9 cellular contexts compared by ENCODE assay signal in the genomic region with DNA sequence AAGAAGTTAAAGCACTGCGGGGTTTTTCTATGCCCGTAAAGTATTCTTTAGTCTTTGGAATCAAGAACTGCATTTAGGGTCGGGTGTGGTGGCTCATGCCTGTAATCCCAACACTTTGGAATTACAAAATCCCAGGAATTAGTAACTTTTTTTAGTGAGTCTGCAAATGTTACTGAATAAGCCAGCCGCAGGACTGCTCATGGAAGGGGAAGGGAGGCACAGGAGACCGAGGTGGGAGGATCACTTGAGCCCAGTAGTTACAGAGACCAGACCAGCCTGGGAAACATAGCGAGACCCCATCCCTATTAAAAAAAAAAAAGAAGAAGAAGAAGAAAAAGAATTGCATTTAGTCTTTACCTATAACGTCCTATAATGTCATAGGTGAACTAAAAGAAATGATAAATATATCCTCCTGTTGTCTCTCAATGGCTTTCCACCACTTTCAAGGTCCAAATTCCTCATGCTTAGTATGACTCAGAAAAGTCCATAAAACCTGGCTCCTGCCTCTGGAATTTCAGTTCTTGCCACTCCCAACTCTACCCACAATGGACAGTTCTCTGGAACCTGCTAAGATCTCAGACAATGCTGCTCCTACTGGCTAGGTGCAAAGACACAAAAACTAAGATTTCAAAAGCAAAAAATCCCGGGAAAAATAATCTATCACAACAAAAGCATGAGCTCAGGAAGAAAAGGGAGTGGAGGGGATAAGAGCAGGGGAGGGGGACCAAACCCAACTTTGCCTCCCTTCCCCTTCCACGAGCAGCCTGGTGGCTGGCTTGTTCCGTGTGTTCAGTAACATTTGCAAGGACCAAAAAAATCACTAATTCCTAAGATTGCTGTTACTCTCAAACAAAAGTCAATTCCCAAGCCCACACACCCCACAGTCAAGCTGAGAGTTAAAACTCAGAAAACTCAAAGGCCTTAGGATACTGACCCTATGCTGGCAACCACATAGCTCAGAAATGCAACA. TPM values are rescaled to one million over a fixed set of nuclear protein-coding genes. Genes with fewer than 3 reads are reported as not detected.
DNase-seq lines count a peak whose midpoint lies in the region; ATAC-seq and TF ChIP-seq lines count a peak whose summit lies in the region.
"Had no signal": no experiment of that assay in that cellular context is flagged by ENCODE, and none has a peak within 500 bp of the region (broad histone marks: within the 10 kb centered on the region; RNA-seq: fewer than 3 reads in every experiment).

No MANE protein-coding gene starts in this region.

- peak overlapping the region; percentile 1 to 71 (median 56); a peak in 4 of 7 replicates for H3K27ac Mint-ChIP-seq in H9

- no peaks in the 10 kb centered on the region for H3K27me3 Mint-ChIP-seq in H9 (ENCODE audit: low read depth)

- H3K36me3 ChIP-seq in skeletal muscle satellite cell (ENCODE audit: insufficient read depth, low read length) (no peaks in the 10 kb centered on the region), WERI-Rb-1 (no peaks in the 10 kb centered on the region)

- no peaks in the 10 kb centered on the region for H3K23me2 ChIP-seq in H9 (ENCODE audit: insufficient read length, low read depth, low read length, poor library complexity, severe bottlenecking)

- no peak overlapping the region for H2BK20ac ChIP-seq in H9 (ENCODE audit: low read depth, low read length, poor library complexity, severe bottlenecking)

- H3T11ph ChIP-seq in H9 (ENCODE audit: low read length), result no peak overlapping the region

- no peak overlapping the region for H2BK120ac ChIP-seq in H9 (ENCODE audit: low read depth, low read length, poor library complexity, severe bottlenecking)

- no peak overlapping the region for H4K8ac ChIP-seq in H9 (replicated peaks; ENCODE audit: insufficient read length, low read depth, low read length)

- no peak overlapping the region for H2BK12ac ChIP-seq in H9 (ENCODE audit: insufficient read length, low read depth, low read length)

- peaks cover 52% of the 10 kb centered on the region; the same call in 1 of the 2 replicates for H3K79me2 ChIP-seq in H9 (ENCODE audit: insufficient read depth, low read length)

- H3K9me3 Mint-ChIP-seq in H9, result no peaks in the 10 kb centered on the region; a peak in 1 of 5 replicates

- H3K4me3 ChIP-seq in skeletal muscle satellite cell (ENCODE audit: low read length) (no peak overlapping the region), WERI-Rb-1 (ENCODE audit: low read depth, low read length) (no peak overlapping the region)

- H4K91ac ChIP-seq in H9 (ENCODE audit: insufficient read length, low read depth, low read length), result no peak overlapping the region

- H3K36me3 Mint-ChIP-seq in H9 (ENCODE audit: insufficient read depth in 1 of 3, low read depth in 3 of 3), result peaks cover 0 to 4% (median 0%) of the 10 kb centered on the region in 3 experiments; a peak in 1 of 7 replicates

- TF ChIP-seq CTCF in H9 (conservative IDR thresholded peaks at IDR 0.05) (no peak), WERI-Rb-1 (IDR thresholded peaks at IDR 0.05; ENCODE audit: low read depth, low read length) (no peak)

- no peak overlapping the region for H3K27ac ChIP-seq in H9 (ENCODE audit: insufficient read length, low read depth, low read length)
- no peak overlapping the region for H3K27ac ChIP-seq in WERI-Rb-1

- in situ Hi-C loops in SK-MEL-5 (cut with HindIII; ENCODE audit: low pct_unique_long_range_greater_than_20kb, low sequenced_read_pairs), result no loop called here

- no peak overlapping the region for H3K18ac ChIP-seq in H9 (ENCODE audit: insufficient read length, low read depth, low read length)

- H2BK5ac ChIP-seq in H9 (ENCODE audit: insufficient read length, low read length), result no peak overlapping the region

- peaks cover 63 to 72% of the 10 kb centered on the region in 2 experiments for H3K4me1 Mint-ChIP-seq in H9

- H3K23ac ChIP-seq in H9 (ENCODE audit: insufficient read length, low read depth, low read length), result no peak overlapping the region

- H4K5ac ChIP-seq in H9 (ENCODE audit: insufficient read length, low read depth, low read length), result no peak overlapping the region

- no peak overlapping the region for H2AFZ ChIP-seq in H9 (ENCODE audit: low read length)

- H3K79me1 ChIP-seq in H9 (ENCODE audit: insufficient read depth, low read depth, low read length, poor library complexity, severe bottlenecking), result no peaks in the 10 kb centered on the region

- no peaks in the 10 kb centered on the region for H4K20me1 ChIP-seq in H9 (ENCODE audit: control insufficient read depth, insufficient read depth, insufficient read length)

- no peak overlapping the region for H2AK5ac ChIP-seq in H9 (ENCODE audit: insufficient read length, low read length)

- H3K4me2 ChIP-seq in H9 (ENCODE audit: insufficient read depth, insufficient read length, low read length), result no peak overlapping the region
- H3K4me2 ChIP-seq in skeletal muscle satellite cell (ENCODE audit: low read length), result peak overlapping the region; percentile 52

- DNase-seq in H9, result no peak
- peak; percentile 20 for DNase-seq in SK-MEL-5 (ENCODE audit: low read depth, low spot score)
- DNase-seq in hepatic stellate cell (ENCODE audit: low spot score), result peak; percentile 19
- DNase-seq in DMS153 (lab: John Stamatoyannopoulos, UW), result no peak
- DNase-seq in WERI-Rb-1, result no peak
- no peak for DNase-seq in C1 segment of cervical spinal cord (lab: John Stamatoyannopoulos, UW)
- DNase-seq: substantia nigra had no signal

- H3K14ac ChIP-seq in H9 (ENCODE audit: insufficient read depth, low read length), result no peak overlapping the region

- H3K9me3 ChIP-seq in H9 (ENCODE audit: control insufficient read depth, low read depth, low read length) (no peaks in the 10 kb centered on the region), skeletal muscle satellite cell (replicated peaks; ENCODE audit: low read length) (no peaks in the 10 kb centered on the region), WERI-Rb-1 (ENCODE audit: severe bottlenecking) (no peaks in the 10 kb centered on the region)

- no CpG with 5 or more reads among the region's 10 CpGs for WGBS in H9 (ENCODE audit: extremely low coverage, insufficient read length, low lambda C conversion rate)

- H3K4me3 Mint-ChIP-seq in H9, result no peak overlapping the region; a peak in 1 of 5 replicates

- peaks cover 12% of the 10 kb centered on the region; the same call in 1 of the 2 replicates for H3K4me1 ChIP-seq in H9 (ENCODE audit: insufficient read depth, low read length)
- H3K4me1 ChIP-seq in skeletal muscle satellite cell (ENCODE audit: control insufficient read depth, insufficient read depth, low read length), result peaks cover 66% of the 10 kb centered on the region

- no peaks in the 10 kb centered on the region for H3K27me3 ChIP-seq in H9 (ENCODE audit: insufficient read depth, low read length)
- no peaks in the 10 kb centered on the region for H3K27me3 ChIP-seq in skeletal muscle satellite cell (ENCODE audit: control insufficient read depth, insufficient read depth, low read length)
- no peaks in the 10 kb centered on the region for H3K27me3 ChIP-seq in WERI-Rb-1 (ENCODE audit: insufficient read depth, low read depth, severe bottlenecking)

- no peak overlapping the region for H2BK15ac ChIP-seq in H9 (ENCODE audit: low read depth, low read length)

- H3K56ac ChIP-seq in H9 (ENCODE audit: insufficient read length, low read depth, low read length), result no peak overlapping the region

- no peak overlapping the region for H3K4ac ChIP-seq in H9 (ENCODE audit: low read depth, low read length)

- H3K9ac ChIP-seq in H9 (ENCODE audit: extremely low read depth, insufficient read length, low read length) (no peak overlapping the region), skeletal muscle satellite cell (ENCODE audit: low read depth, low read length) (no peak overlapping the region)

- no peak for ATAC-seq in GM21381 (IDR thresholded peaks at IDR 0.05; ENCODE audit: unreplicated experiment)

RNA-seq across cellular contexts. Expression of a gene that starts 39.0 kb away (rescaled TPM):
- total RNA-seq in H9 (2021), result 75.9 and 77.0 TPM in 2 replicates
- total RNA-seq in SK-MEL-5 (2014; rRNA removed; shearing (Covaris generic)), result 44.9 and 46.7 TPM in 2 replicates
- polyA plus RNA-seq in SK-MEL-5 (2015; cell fraction: cytosol; rRNA removed), result 59.3 and 73.2 TPM in 2 replicates
- polyA plus RNA-seq in SK-MEL-5 (2015; cell fraction: nucleus; rRNA removed), result 32.9 and 34.7 TPM in 2 replicates
- 14.4 and 16.5 TPM in 2 replicates for total RNA-seq in skeletal muscle satellite cell (2012; rRNA removed)

Comparison
In these comparisons a context has a peak if more than half of its experiments do, and no peak if none do; other contexts are left out.
1. DNase-seq: peak in SK-MEL-5 (single experiment) and hepatic stellate cell (single experiment); none in H9 (single experiment), DMS153 (single experiment), WERI-Rb-1 (single experiment) and C1 segment of cervical spinal cord (0 of 14).